ENCODE assay signal across 12 cellular contexts in genomic region chr6:33061987-33062386, GRCh38. TPM values are rescaled to one million over a fixed set of nuclear protein-coding genes. Genes with fewer than 3 reads are reported as not detected.
DNase-seq lines count a peak whose midpoint lies in the region; ATAC-seq and TF ChIP-seq lines count a peak whose summit lies in the region.
"Had no signal": no experiment of that assay in that cellular context is flagged by ENCODE, and none has a peak within 500 bp of the region (broad histone marks: within the 10 kb centered on the region; RNA-seq: fewer than 3 reads in every experiment).

No MANE protein-coding gene starts in this region.

- H3K9me3 Mint-ChIP-seq in MCF 10A (ENCODE audit: unreplicated experiment) (no peaks in the 10 kb centered on the region), chondrocyte (ENCODE audit: low read depth) (peaks cover 8% of the 10 kb centered on the region)
- H3K9me3 Mint-ChIP-seq in activated naive CD4-positive, alpha-beta T cell treated with anti-CD3 and anti-CD28 coated beads, Interleukin-2, amount 50 U/mL, for 72 hours: no peaks in the 10 kb centered on the region

- POLR2A ChIA-PET in MCF 10A (lab: Yijun Ruan, JAX): no interaction called here

- no peak for TF ChIP-seq POLR2A in breast epithelium (IDR thresholded peaks at IDR 0.05)

- H3K4me1 ChIP-seq in breast epithelium: no peaks in the 10 kb centered on the region
- H3K4me1 ChIP-seq: neural progenitor cell had no signal

- CTCF ChIA-PET in MCF 10A (lab: Yijun Ruan, JAX): no interaction called here

- no peaks in the 10 kb centered on the region for H3K36me3 Mint-ChIP-seq in MCF 10A (ENCODE audit: insufficient read depth, unreplicated experiment)
- H3K36me3 Mint-ChIP-seq in activated naive CD4-positive, alpha-beta T cell treated with anti-CD3 and anti-CD28 coated beads, Interleukin-2, amount 50 U/mL, for 72 hours: peaks cover 0 to 10% of the 10 kb centered on the region in 2 donors
- H3K36me3 Mint-ChIP-seq in chondrocyte (ENCODE audit: low read depth): peaks cover 3% of the 10 kb centered on the region
- H3K36me3 Mint-ChIP-seq: neural progenitor cell had no signal

- no peaks in the 10 kb centered on the region for H3K27me3 ChIP-seq in breast epithelium
- H3K27me3 ChIP-seq: neural progenitor cell had no signal

- no peaks in the 10 kb centered on the region for H3K4me1 Mint-ChIP-seq in MCF 10A (ENCODE audit: insufficient read depth, unreplicated experiment)
- H3K4me1 Mint-ChIP-seq in chondrocyte (ENCODE audit: low read depth): no peaks in the 10 kb centered on the region
- H3K4me1 Mint-ChIP-seq: neural progenitor cell had no signal

- no peak overlapping the region for H3K27ac ChIP-seq in breast epithelium
- H3K27ac ChIP-seq: neural progenitor cell had no signal

- no peak overlapping the region for H3K4me3 Mint-ChIP-seq in MCF 10A (ENCODE audit: unreplicated experiment)
- H3K4me3 Mint-ChIP-seq in chondrocyte (ENCODE audit: unreplicated experiment): no peak overlapping the region
- H3K4me3 Mint-ChIP-seq: neural progenitor cell had no signal

- H3K27me3 Mint-ChIP-seq in MCF 10A (ENCODE audit: insufficient read depth, unreplicated experiment) (peaks cover 64% of the 10 kb centered on the region), chondrocyte (ENCODE audit: low read depth) (peaks cover 41% of the 10 kb centered on the region)

- TF ChIP-seq CTCF in MCF 10A (IDR thresholded peaks at IDR 0.05; ENCODE audit: unreplicated experiment) (no peak), breast epithelium (IDR thresholded peaks at IDR 0.05) (no peak), cardiac fibroblast (IDR thresholded peaks at IDR 0.05; ENCODE audit: low read depth, low read length) (no peak), chondrocyte (IDR thresholded peaks at IDR 0.05) (no peak)

- no peaks in the 10 kb centered on the region for H3K36me3 ChIP-seq in breast epithelium
- H3K36me3 ChIP-seq: neural progenitor cell had no signal

- ATAC-seq in activated naive CD4-positive, alpha-beta T cell treated with anti-CD3 and anti-CD28 coated beads, Interleukin-2, amount 50 U/mL, for 72 hours: no peak

- H3K27ac Mint-ChIP-seq in MCF 10A (ENCODE audit: low read depth, unreplicated experiment): no peak overlapping the region
- H3K27ac Mint-ChIP-seq in activated naive CD4-positive, alpha-beta T cell treated with anti-CD3 and anti-CD28 coated beads, Interleukin-2, amount 50 U/mL, for 72 hours: no peak overlapping the region
- H3K27ac Mint-ChIP-seq in chondrocyte (ENCODE audit: unreplicated experiment): no peak overlapping the region
- H3K27ac Mint-ChIP-seq: neural progenitor cell had no signal

- no peaks in the 10 kb centered on the region for H3K9me3 ChIP-seq in breast epithelium
- H3K9me3 ChIP-seq: SK-N-SH had no signal

- H3K4me3 ChIP-seq in breast epithelium (no peak overlapping the region), cardiac fibroblast (replicated peaks in 1 of 2; ENCODE audit: low read depth in 2 of 2, low read length in 2 of 2) (no peak overlapping the region)
- H3K4me3 ChIP-seq: neural progenitor cell had no signal

- DNase-seq in MCF 10A (ENCODE audit: unreplicated experiment): peak; percentile 23
- DNase-seq in breast epithelium (ENCODE audit: low spot score in 2 of 2): no peak
- DNase-seq in NAMALWA (ENCODE audit: low spot score): peak; percentile 97
- peak; percentile 8 to 36 for DNase-seq in cardiac fibroblast (ENCODE audit: low read depth in 2 of 2)
- no peak for DNase-seq in activated naive CD4-positive, alpha-beta T cell treated with anti-CD3 and anti-CD28 coated beads, Interleukin-2, amount 50 U/mL, for 72 hours (ENCODE audit: low spot score in 2 of 2)
- DNase-seq in stimulated activated CD4-positive, alpha-beta T cell treated with anti-CD3 and anti-CD28 coated beads, Interleukin-15, amount 100 ng/mL, for 24 hours: no peak
- no peak for DNase-seq in chondrocyte (ENCODE audit: low spot score)
- no peak for DNase-seq in nucleus accumbens (lab: John Stamatoyannopoulos, UW)
- DNase-seq: NCI-H1092; SK-N-SH; stimulated activated CD4-positive, alpha-beta T cell treated with anti-CD3 and anti-CD28 coated beads, Interleukin-2, amount 100 ng/mL, for 48 hours had no signal

- intact Hi-C loops in MCF 10A (cut with micrococcal nuclease) (no loop called here), breast epithelium (cut with DNase I; ENCODE audit: low total_unique reads) (no loop called here)

- BruUV-seq in MCF 10A (replicated peaks; lab: Mats Ljungman, UMichigan): no TSS peak

RNA-seq across cellular contexts. Expression of gene HLA-DPA1, which starts 11.5 kb away (rescaled TPM):
- total RNA-seq in MCF 10A (2022) (not detected in 2 replicates), breast epithelium (100 to 1,000 TPM in 1 of 3 donors, 10 to 100 TPM in 2; 51.8 to 116 (median 75.4) TPM), chondrocyte (0.65 to 1.3 TPM (median 1.2 TPM) in 3 replicates)
- total RNA-seq in activated naive CD4-positive, alpha-beta T cell treated with anti-CD3 and anti-CD28 coated beads, Interleukin-2, amount 50 U/mL, for 72 hours: 10 to 100 TPM; 24.4 to 45.8 TPM

RNA-seq across cellular contexts. Expression of gene HLA-DPB1, which starts 13.8 kb away (rescaled TPM):
- not detected in 2 replicates for total RNA-seq in MCF 10A (2022)
- total RNA-seq in breast epithelium: 10 to 100 TPM; 56.5 to 80.3 (median 58.2) TPM
- total RNA-seq in activated naive CD4-positive, alpha-beta T cell treated with anti-CD3 and anti-CD28 coated beads, Interleukin-2, amount 50 U/mL, for 72 hours: 10 to 100 TPM; 10.6 to 39.0 TPM
- total RNA-seq in chondrocyte: 2.8 to 2.9 TPM (median 2.8 TPM) in 3 replicates

RNA-seq across cellular contexts. Expression of gene HLA-DOA, which starts 52.6 kb away (rescaled TPM):
- not detected in 2 replicates for total RNA-seq in MCF 10A (2022)
- 1 to 10 TPM; 2.1 to 5.7 (median 3.3) TPM for total RNA-seq in breast epithelium
- 1 to 10 TPM; 1.8 to 3.2 TPM for total RNA-seq in activated naive CD4-positive, alpha-beta T cell treated with anti-CD3 and anti-CD28 coated beads, Interleukin-2, amount 50 U/mL, for 72 hours
- total RNA-seq in chondrocyte: not detected in 3 replicates

Comparison
In these comparisons a context has a peak if more than half of its experiments do, and no peak if none do; other contexts are left out.
1. DNase-seq: peak in MCF 10A (single experiment), NAMALWA (single experiment) and cardiac fibroblast (2 of 2); none in breast epithelium (0 of 2), activated naive CD4-positive, alpha-beta T cell treated with anti-CD3 and anti-CD28 coated beads, Interleukin-2, amount 50 U/mL, for 72 hours (0 of 2), stimulated activated CD4-positive, alpha-beta T cell treated with anti-CD3 and anti-CD28 coated beads, Interleukin-15, amount 100 ng/mL, for 24 hours (single experiment), chondrocyte (single experiment) and nucleus accumbens (0 of 56).
2. RNA of gene HLA-DPA1, which starts 11.5 kb away (total RNA-seq): 51.8 to 116 TPM in breast epithelium and 24.4 to 45.8 TPM in activated naive CD4-positive, alpha-beta T cell treated with anti-CD3 and anti-CD28 coated beads, Interleukin-2, amount 50 U/mL, for 72 hours; 0.65 to 1.3 TPM in chondrocyte and not detected in MCF 10A; every median in the first group is over 10 times any median in the second.